In the genomic region with DNA sequence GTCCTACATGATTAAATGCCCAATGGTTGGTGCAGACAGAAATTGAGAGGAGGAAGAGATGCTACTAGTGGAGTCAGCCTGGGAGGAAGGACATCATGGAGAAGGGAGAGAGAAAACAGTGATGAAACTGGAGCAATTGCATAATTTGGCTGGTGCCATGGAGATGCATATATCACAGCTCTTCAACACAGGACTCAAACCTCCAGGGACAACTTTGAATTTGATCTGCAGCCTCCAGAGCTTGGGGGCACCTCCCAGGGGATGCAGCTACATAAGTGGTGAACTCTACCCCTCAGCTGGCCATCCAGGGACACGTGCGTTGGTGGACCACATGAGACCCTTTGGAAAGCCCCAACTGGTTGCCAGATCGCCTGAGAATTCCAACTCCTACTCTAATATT, we compare ENCODE assay signal across 26 cellular contexts.
DNase-seq lines count a peak whose midpoint lies in the region; ATAC-seq, FAIRE-seq and TF ChIP-seq lines count a peak whose summit lies in the region.
"Had no signal": no experiment of that assay in that cellular context is flagged by ENCODE, and none has a peak within 500 bp of the region (broad histone marks: within the 10 kb centered on the region; RNA-seq: fewer than 3 reads in every experiment).

No MANE protein-coding gene starts in this region.

- H3K9me3 ChIP-seq in BLaER1: no peaks in the 10 kb centered on the region
- H3K9me3 ChIP-seq in GM23248 (ENCODE audit: low read depth): no peaks in the 10 kb centered on the region
- H3K9me3 ChIP-seq: esophagus squamous epithelium had no signal

- H3K79me2 ChIP-seq in GM23248 (ENCODE audit: insufficient read depth): no peaks in the 10 kb centered on the region
- H3K79me2 ChIP-seq: parathyroid adenoma had no signal

- ATAC-seq in naive thymus-derived CD8-positive, alpha-beta T cell: no peak
- ATAC-seq: activated CD8-positive, alpha-beta T cell treated with anti-CD3 and anti-CD28 coated beads, Interleukin-2, amount 10 ng/mL, durations not matched to agents 7 days and 5 days; naive thymus-derived CD4-positive, alpha-beta T cell had no signal

- H3K27me3 Mint-ChIP-seq in naive thymus-derived CD8-positive, alpha-beta T cell: peaks cover 0 to 6% (median 0%) of the 10 kb centered on the region in 5 donors
- no peaks in the 10 kb centered on the region for H3K27me3 Mint-ChIP-seq in Calu3 (ENCODE audit: unreplicated experiment)
- no peaks in the 10 kb centered on the region for H3K27me3 Mint-ChIP-seq in activated CD4-positive, alpha-beta memory T cell treated with anti-CD3 and anti-CD28 coated beads, Interleukin-2, amount 10 ng/mL, durations not matched to agents 7 days and 5 days
- H3K27me3 Mint-ChIP-seq: IgD-negative memory B cell had no signal

- no TSS peak for BruUV-seq in Calu3 (replicated peaks; lab: Mats Ljungman, UMichigan)

- DNase-seq in GM23248 (peak; percentile 52), choroid plexus epithelial cell (ENCODE audit: low read depth) (peak; percentile 65), Calu3 (no peak), GM12891 (ENCODE audit: insufficient read length, low spot score) (no peak), NCI-H1417 treated with DMSO at 0.1 percent for 48 hours (lab: John Stamatoyannopoulos, UW) (no peak)
- no peak for DNase-seq in naive thymus-derived CD8-positive, alpha-beta T cell
- DNase-seq in activated CD4-positive, alpha-beta memory T cell treated with anti-CD3 and anti-CD28 coated beads, Interleukin-2, amount 10 ng/mL, durations not matched to agents 7 days and 5 days: no peak
- DNase-seq: activated CD4-positive, alpha-beta T cell treated with anti-CD3 and anti-CD28 coated beads for 1 hour; activated CD8-positive, alpha-beta T cell treated with anti-CD3 and anti-CD28 coated beads, Interleukin-2, amount 10 ng/mL, durations not matched to agents 7 days and 5 days; activated effector memory CD4-positive, alpha-beta T cell treated with anti-CD3 and anti-CD28 coated beads, Interleukin-2, amount 50 U/mL, for 16 hours; activated T-cell treated with anti-CD3 and anti-CD28 coated beads for 4 hours; endodermal cell; esophagus squamous epithelium; glutamatergic neuron; kidney glomerular epithelial cell; naive thymus-derived CD4-positive, alpha-beta T cell; NCI-H2107; NCI-H510A treated with DMSO at 0.1 percent for 48 hours; PC-9; SHP77 treated with DMSO at 0.1 percent for 48 hours; T-helper 1 cell had no signal

- no peaks in the 10 kb centered on the region for H3K36me3 Mint-ChIP-seq in naive thymus-derived CD8-positive, alpha-beta T cell
- H3K36me3 Mint-ChIP-seq in Calu3 (ENCODE audit: insufficient read depth, unreplicated experiment): no peaks in the 10 kb centered on the region
- H3K36me3 Mint-ChIP-seq in activated CD4-positive, alpha-beta memory T cell treated with anti-CD3 and anti-CD28 coated beads, Interleukin-2, amount 10 ng/mL, durations not matched to agents 7 days and 5 days (ENCODE audit: low read depth): no peaks in the 10 kb centered on the region

- CTCF ChIA-PET in Calu3 (lab: Charles Lee): interaction anchor here (0.5 to 0.6 kb wide), 2 partner anchors 9 to 604 kb away, joined by 3 to 4 read pairs; no protein-coding TSS in a partner anchor
- CTCF ChIA-PET in activated CD4-positive, alpha-beta memory T cell treated with anti-CD3 and anti-CD28 coated beads, Interleukin-2, amount 10 ng/mL, durations not matched to agents 7 days and 5 days (lab: Charles Lee): no interaction called here

- H3K4me2 ChIP-seq in BLaER1: peak overlapping the region; percentile 69
- no peak overlapping the region for H3K4me2 ChIP-seq in GM23248 (ENCODE audit: unreplicated experiment)
- H3K4me2 ChIP-seq: PC-9 had no signal

- H3K27ac ChIP-seq in BLaER1 (no peak overlapping the region), GM23248 (no peak overlapping the region)
- H3K27ac ChIP-seq: esophagus squamous epithelium, parathyroid adenoma, PC-9 had no signal

- H3K9ac ChIP-seq in BLaER1 (no peak overlapping the region), GM23248 (no peak overlapping the region)
- H3K9ac ChIP-seq: parathyroid adenoma had no signal

- peak overlapping the region in 6 of 10 donors; percentile 9 to 58 (median 52) for H3K4me3 Mint-ChIP-seq in naive thymus-derived CD8-positive, alpha-beta T cell
- no peak overlapping the region for H3K4me3 Mint-ChIP-seq in Calu3 (ENCODE audit: low read depth, unreplicated experiment)
- no peak overlapping the region for H3K4me3 Mint-ChIP-seq in activated CD4-positive, alpha-beta memory T cell treated with anti-CD3 and anti-CD28 coated beads, Interleukin-2, amount 10 ng/mL, durations not matched to agents 7 days and 5 days
- H3K4me3 Mint-ChIP-seq: activated CD8-positive, alpha-beta T cell treated with anti-CD3 and anti-CD28 coated beads, Interleukin-2, amount 10 ng/mL, durations not matched to agents 7 days and 5 days; endodermal cell; IgD-negative memory B cell had no signal

- WGBS in GM23248 (ENCODE audit: low coverage in 1 of 2, low lambda C conversion rate in 2 of 2, missing lambda C conversion rate in 2 of 2), 2 experiments: 56 to 64% methylated on average over 3 of the region's 3 CpGs

- H3K36me3 ChIP-seq in BLaER1: no peaks in the 10 kb centered on the region
- no peaks in the 10 kb centered on the region for H3K36me3 ChIP-seq in GM23248 (ENCODE audit: low read depth)
- H3K36me3 ChIP-seq: esophagus squamous epithelium had no signal

- intact Hi-C loops in Calu3 (cut with micrococcal nuclease; ENCODE audit: unreplicated experiment): no loop called here

- TF ChIP-seq POLR2A in GM12891 (IDR thresholded peaks at IDR 0.05; ENCODE audit: low read depth, low read length): no peak

- H3K9me2 ChIP-seq in GM23248 (ENCODE audit: insufficient read depth): no peaks in the 10 kb centered on the region

- H2AFZ ChIP-seq in GM23248: no peak overlapping the region
- H2AFZ ChIP-seq: parathyroid adenoma, PC-9 had no signal

- H4K20me1 ChIP-seq in BLaER1 (no peaks in the 10 kb centered on the region), GM23248 (ENCODE audit: insufficient read depth) (no peaks in the 10 kb centered on the region)

- POLR2A ChIA-PET in naive thymus-derived CD8-positive, alpha-beta T cell (lab: Charles Lee): interaction anchor here (0.5 to 0.9 kb wide), 2 partner anchors 10 to 97 kb away, joined by 3 to 4 read pairs; no protein-coding TSS in a partner anchor
- POLR2A ChIA-PET in activated CD4-positive, alpha-beta memory T cell treated with anti-CD3 and anti-CD28 coated beads, Interleukin-2, amount 10 ng/mL, durations not matched to agents 7 days and 5 days (lab: Charles Lee): no interaction called here

- H3K9me3 Mint-ChIP-seq in naive thymus-derived CD8-positive, alpha-beta T cell: peaks cover 0 to 2% (median 0%) of the 10 kb centered on the region in 9 donors
- peaks cover 2% of the 10 kb centered on the region for H3K9me3 Mint-ChIP-seq in Calu3 (ENCODE audit: low read depth, unreplicated experiment)
- no peaks in the 10 kb centered on the region for H3K9me3 Mint-ChIP-seq in activated CD4-positive, alpha-beta memory T cell treated with anti-CD3 and anti-CD28 coated beads, Interleukin-2, amount 10 ng/mL, durations not matched to agents 7 days and 5 days
- H3K9me3 Mint-ChIP-seq: endodermal cell, IgD-negative memory B cell had no signal

- H3K4me1 ChIP-seq in BLaER1 (peaks cover 21% of the 10 kb centered on the region), GM23248 (ENCODE audit: insufficient read depth) (peaks cover 9% of the 10 kb centered on the region)
- H3K4me1 ChIP-seq: parathyroid adenoma had no signal

- FAIRE-seq in GM12891 (lab: Jason Lieb, UNC): no peak
- FAIRE-seq: TTC549 had no signal

- H3K27ac Mint-ChIP-seq in naive thymus-derived CD8-positive, alpha-beta T cell: peak overlapping the region in 5 of 10 donors; percentile 15 to 81 (median 40)
- no peak overlapping the region for H3K27ac Mint-ChIP-seq in Calu3 (ENCODE audit: unreplicated experiment)
- no peak overlapping the region for H3K27ac Mint-ChIP-seq in activated CD4-positive, alpha-beta memory T cell treated with anti-CD3 and anti-CD28 coated beads, Interleukin-2, amount 10 ng/mL, durations not matched to agents 7 days and 5 days
- H3K27ac Mint-ChIP-seq: endodermal cell, IgD-negative memory B cell had no signal

- in situ Hi-C loops in GM23248 (cut with MboI): no loop called here

- no peak for TF ChIP-seq CTCF in choroid plexus epithelial cell (conservative IDR thresholded peaks at IDR 0.05; ENCODE audit: low read depth, low read length)
- TF ChIP-seq CTCF in Calu3 (IDR thresholded peaks at IDR 0.05; ENCODE audit: unreplicated experiment): no peak

- no peak overlapping the region for H3K4me3 ChIP-seq in BLaER1
- no peak overlapping the region for H3K4me3 ChIP-seq in GM23248
- no peak overlapping the region for H3K4me3 ChIP-seq in choroid plexus epithelial cell (ENCODE audit: low read depth, low read length)
- H3K4me3 ChIP-seq: coronary artery, esophagus squamous epithelium, PC-9 had no signal

- H3K4me1 Mint-ChIP-seq in naive thymus-derived CD8-positive, alpha-beta T cell: peaks cover 21 to 70% (median 60%) of the 10 kb centered on the region in 4 donors
- peaks cover 68% of the 10 kb centered on the region for H3K4me1 Mint-ChIP-seq in Calu3 (ENCODE audit: low read depth, unreplicated experiment)
- H3K4me1 Mint-ChIP-seq in activated CD4-positive, alpha-beta memory T cell treated with anti-CD3 and anti-CD28 coated beads, Interleukin-2, amount 10 ng/mL, durations not matched to agents 7 days and 5 days: peaks cover 5% of the 10 kb centered on the region
- H3K4me1 Mint-ChIP-seq: endodermal cell had no signal

- no peaks in the 10 kb centered on the region for H3F3A ChIP-seq in GM23248 (ENCODE audit: insufficient read depth)

- H3K27me3 ChIP-seq in BLaER1: no peaks in the 10 kb centered on the region
- H3K27me3 ChIP-seq in GM23248 (replicated peaks; ENCODE audit: insufficient read depth): no peaks in the 10 kb centered on the region

TF ChIP-seq in GM12891, 5 proteins besides CTCF, POLR2A, EP300 and RAD21:
- TF ChIP-seq SPI1 (IDR thresholded peaks at IDR 0.05; ENCODE audit: low read depth, low read length) (no peak), PAX5 (IDR thresholded peaks at IDR 0.05; ENCODE audit: insufficient read depth, low read length, severe bottlenecking) (no peak), POU2F2 (IDR thresholded peaks at IDR 0.05; ENCODE audit: low read depth, low read length) (no peak), TAF1 (IDR thresholded peaks at IDR 0.05; ENCODE audit: low read depth, low read length) (no peak), POLR2AphosphoS5 (IDR thresholded peaks at IDR 0.05; ENCODE audit: low read depth, low read length) (no peak)

Comparison
In these comparisons a context has a peak if more than half of its experiments do, and no peak if none do; other contexts are left out.
1. DNase-seq: peak in GM23248 (single experiment) and choroid plexus epithelial cell (single experiment); none in naive thymus-derived CD8-positive, alpha-beta T cell (0 of 10), Calu3 (single experiment), GM12891 (single experiment), activated CD4-positive, alpha-beta memory T cell treated with anti-CD3 and anti-CD28 coated beads, Interleukin-2, amount 10 ng/mL, durations not matched to agents 7 days and 5 days (single experiment) and NCI-H1417 treated with DMSO at 0.1 percent for 48 hours (single experiment).
2. H3K4me3 Mint-ChIP-seq: peak in naive thymus-derived CD8-positive, alpha-beta T cell (6 of 10); none in Calu3 (single experiment) and activated CD4-positive, alpha-beta memory T cell treated with anti-CD3 and anti-CD28 coated beads, Interleukin-2, amount 10 ng/mL, durations not matched to agents 7 days and 5 days (single experiment).